Comparison of ENCODE assay signal across 15 cellular contexts in the genomic region with DNA sequence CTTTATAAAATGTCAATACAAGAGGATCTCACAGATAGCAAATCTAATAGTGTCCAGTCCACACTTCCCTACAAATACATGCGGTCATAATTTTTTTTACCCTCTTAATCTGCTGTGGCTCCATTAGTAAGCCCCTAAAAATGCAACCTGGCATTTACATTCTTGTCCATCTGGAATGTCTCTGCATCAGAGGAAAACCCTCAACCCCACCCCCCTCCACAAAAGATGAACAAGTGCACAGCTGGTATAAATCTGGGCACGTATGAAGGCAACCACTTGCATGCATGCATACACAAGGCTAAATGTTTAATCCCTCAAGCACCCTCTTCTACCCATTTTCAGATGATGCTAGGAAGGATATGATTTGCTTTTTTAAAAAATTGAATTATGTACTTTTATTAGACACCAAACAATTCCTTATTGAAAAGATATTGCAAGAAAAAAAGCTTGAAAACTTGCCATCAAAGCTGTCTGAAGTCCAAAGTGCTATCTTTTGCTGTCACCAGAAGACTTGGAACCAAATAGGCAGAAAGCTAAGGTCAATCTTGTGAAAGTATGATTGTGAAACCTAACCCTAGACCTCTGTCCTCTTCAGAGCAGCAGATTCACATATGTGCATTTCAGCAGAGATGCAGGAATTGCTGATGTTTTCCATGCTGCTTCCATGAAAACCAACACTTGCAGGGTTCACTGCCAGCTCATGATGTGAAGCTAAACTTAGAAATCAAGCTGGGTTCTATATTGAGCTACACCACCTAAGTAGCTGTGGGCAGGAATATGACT.
DNase-seq lines count a peak whose midpoint lies in the region; TF ChIP-seq lines count a peak whose summit lies in the region.
"Had no signal": no experiment of that assay in that cellular context is flagged by ENCODE, and none has a peak within 500 bp of the region (broad histone marks: within the 10 kb centered on the region; RNA-seq: fewer than 3 reads in every experiment).

No MANE protein-coding gene starts in this region.

- peaks cover 95% of the 10 kb centered on the region for H3K79me2 ChIP-seq in ACC112 (ENCODE audit: control insufficient read depth, insufficient read depth, low read length, unreplicated experiment)

- no peaks in the 10 kb centered on the region for H3K27me3 Mint-ChIP-seq in activated naive CD4-positive, alpha-beta T cell treated with anti-CD3 and anti-CD28 coated beads, Interleukin-2, amount 10 ng/mL, durations not matched to agents 7 days and 5 days
- H3K27me3 Mint-ChIP-seq: activated naive CD8-positive, alpha-beta T cell treated with anti-CD3 and anti-CD28 coated beads, Interleukin-2, amount 50 U/mL, for 24 hours; naive B cell had no signal

- peak overlapping the region; percentile 64 for H3K27ac ChIP-seq in ACC112 (ENCODE audit: low read depth, low read length)
- peak overlapping the region; percentile 15 for H3K27ac ChIP-seq in brain microvascular endothelial cell

- H3K4me3 ChIP-seq in ACC112 (ENCODE audit: low read depth, low read length) (no peak overlapping the region), brain microvascular endothelial cell (ENCODE audit: low read depth, low read length) (no peak overlapping the region)
- H3K4me3 ChIP-seq: BLaER1 treated with 17β-estradiol and CSF1 and Interleukin-3, amounts not matched to agents 10 nM and 100 nM; GM12878 had no signal

- CTCF ChIA-PET in activated naive CD4-positive, alpha-beta T cell treated with anti-CD3 and anti-CD28 coated beads, Interleukin-2, amount 10 ng/mL, durations not matched to agents 7 days and 5 days (lab: Charles Lee), result interaction anchor here (0.6 kb wide), 3 partner anchors 11 to 716 kb away, joined by 4 to 5 read pairs (median 4); no protein-coding TSS in a partner anchor

- H3K4me1 ChIP-seq in ACC112 (ENCODE audit: control insufficient read depth, insufficient read depth, low read length, unreplicated experiment), result peaks cover 71% of the 10 kb centered on the region

- H3K4me3 Mint-ChIP-seq in activated naive CD4-positive, alpha-beta T cell treated with anti-CD3 and anti-CD28 coated beads, Interleukin-2, amount 10 ng/mL, durations not matched to agents 7 days and 5 days, result no peak overlapping the region
- H3K4me3 Mint-ChIP-seq: activated naive CD8-positive, alpha-beta T cell treated with anti-CD3 and anti-CD28 coated beads, Interleukin-2, amount 50 U/mL, for 24 hours; naive B cell had no signal

- no peak for TF ChIP-seq CTCF in brain microvascular endothelial cell (IDR thresholded peaks at IDR 0.05; ENCODE audit: low read depth, low read length, missing control alignments)

- in situ Hi-C loops in brain microvascular endothelial cell (cut with HindIII; ENCODE audit: low pct_ligation_motif_present, low sequenced_read_pairs), result no loop called here

- peaks cover 6% of the 10 kb centered on the region for H3K36me3 Mint-ChIP-seq in activated naive CD4-positive, alpha-beta T cell treated with anti-CD3 and anti-CD28 coated beads, Interleukin-2, amount 10 ng/mL, durations not matched to agents 7 days and 5 days

- H3K36me3 ChIP-seq in ACC112 (ENCODE audit: insufficient read depth, low read length) (peaks cover 39% of the 10 kb centered on the region), brain microvascular endothelial cell (replicated peaks) (no peaks in the 10 kb centered on the region)

- H2AFZ ChIP-seq in ACC112 (ENCODE audit: low read length, unreplicated experiment), result no peak overlapping the region

- no peak overlapping the region for H3K27ac Mint-ChIP-seq in activated naive CD4-positive, alpha-beta T cell treated with anti-CD3 and anti-CD28 coated beads, Interleukin-2, amount 10 ng/mL, durations not matched to agents 7 days and 5 days
- H3K27ac Mint-ChIP-seq: activated naive CD8-positive, alpha-beta T cell treated with anti-CD3 and anti-CD28 coated beads, Interleukin-2, amount 50 U/mL, for 24 hours; naive B cell had no signal

- no peaks in the 10 kb centered on the region for H3K9me3 Mint-ChIP-seq in activated naive CD4-positive, alpha-beta T cell treated with anti-CD3 and anti-CD28 coated beads, Interleukin-2, amount 10 ng/mL, durations not matched to agents 7 days and 5 days

- no peaks in the 10 kb centered on the region for H3K4me1 Mint-ChIP-seq in activated naive CD4-positive, alpha-beta T cell treated with anti-CD3 and anti-CD28 coated beads, Interleukin-2, amount 10 ng/mL, durations not matched to agents 7 days and 5 days

- DNase-seq in HS-5 (ENCODE audit: low read depth) (peak; percentile 94), brain microvascular endothelial cell (peak; percentile 84), kidney tubule cell (ENCODE audit: low spot score) (peak; percentile 82), retina (no peak), midbrain (lab: John Stamatoyannopoulos, UW) (no peak), NCI-H1417 treated with DMSO at 0.1 percent for 48 hours (lab: John Stamatoyannopoulos, UW) (no peak)
- no peak for DNase-seq in activated naive CD4-positive, alpha-beta T cell treated with anti-CD3 and anti-CD28 coated beads, Interleukin-2, amount 10 ng/mL, durations not matched to agents 7 days and 5 days
- DNase-seq: activated CD4-positive, alpha-beta T cell treated with anti-CD3 and anti-CD28 coated beads, Interleukin-2, amount 50 U/mL, for 4 hours; activated naive CD8-positive, alpha-beta T cell treated with anti-CD3 and anti-CD28 coated beads, Interleukin-2, amount 50 U/mL, for 24 hours; glutamatergic neuron; naive B cell; NCI-H1092 had no signal

- H3K27me3 ChIP-seq in ACC112 (ENCODE audit: insufficient read depth, low read length) (no peaks in the 10 kb centered on the region), brain microvascular endothelial cell (replicated peaks) (no peaks in the 10 kb centered on the region)
- H3K27me3 ChIP-seq: BLaER1 treated with 17β-estradiol and CSF1 and Interleukin-3, amounts not matched to agents 10 nM and 100 nM had no signal

Comparison
In these comparisons a context has a peak if more than half of its experiments do, and no peak if none do; other contexts are left out.
1. DNase-seq: peak in HS-5 (single experiment), brain microvascular endothelial cell (single experiment) and kidney tubule cell (single experiment); none in activated naive CD4-positive, alpha-beta T cell treated with anti-CD3 and anti-CD28 coated beads, Interleukin-2, amount 10 ng/mL, durations not matched to agents 7 days and 5 days (single experiment), retina (single experiment), midbrain (single experiment) and NCI-H1417 treated with DMSO at 0.1 percent for 48 hours (single experiment).